ENCODE assay signal across 12 cellular contexts in genomic region chr2:193141-193552, GRCh38.
DNase-seq lines count a peak whose midpoint lies in the region; ATAC-seq, FAIRE-seq and TF ChIP-seq lines count a peak whose summit lies in the region.
"Had no signal": no experiment of that assay in that cellular context is flagged by ENCODE, and none has a peak within 500 bp of the region (broad histone marks: within the 10 kb centered on the region; RNA-seq: fewer than 3 reads in every experiment).

No MANE protein-coding gene starts in this region.

- no peaks in the 10 kb centered on the region for H3K27me3 Mint-ChIP-seq in activated CD4-positive, alpha-beta memory T cell treated with anti-CD3 and anti-CD28 coated beads, Interleukin-2, amount 10 ng/mL, durations not matched to agents 7 days and 5 days
- H3K27me3 Mint-ChIP-seq in stimulated activated memory B cell treated with anti-CD40 and anti-IgM and Interleukin-4, amounts not matched to agents 10 μg/mL and 1 μg/mL and 100 μg/mL, for 72 hours, result no peaks in the 10 kb centered on the region
- H3K27me3 Mint-ChIP-seq in activated naive CD4-positive, alpha-beta T cell treated with anti-CD3 and anti-CD28 coated beads for 36 hours (ENCODE audit: low read depth), result no peaks in the 10 kb centered on the region
- H3K27me3 Mint-ChIP-seq: activated CD4-positive, alpha-beta T cell treated with anti-CD3 and anti-CD28 coated beads, Interleukin-2, amount 10 ng/mL, durations not matched to agents 7 days and 5 days had no signal

- H3K4me3 ChIP-seq in keratinocyte (ENCODE audit: control insufficient read depth in 2 of 3, extremely low read depth in 1 of 3, insufficient read depth in 2 of 3, low read depth in 1 of 3, low read length in 3 of 3) (peak overlapping the region in 1 of 3 experiments; percentile 27), hepatocyte (no peak overlapping the region)
- H3K4me3 ChIP-seq: pancreas had no signal

- H3K9me3 ChIP-seq in keratinocyte (ENCODE audit: control insufficient read depth, low read depth, low read length) (no peaks in the 10 kb centered on the region), hepatocyte (ENCODE audit: low read depth) (no peaks in the 10 kb centered on the region)
- H3K9me3 ChIP-seq: pancreas had no signal

- peak overlapping the region; percentile 73 for H3K4me2 ChIP-seq in keratinocyte (ENCODE audit: control insufficient read depth, extremely low read depth, insufficient read depth, low read depth, low read length)
- H3K4me2 ChIP-seq in hepatocyte, result no peak overlapping the region

- WGBS in hepatocyte (ENCODE audit: low lambda C conversion rate, missing lambda C conversion rate), result 72% methylated on average over 14 of the region's 14 CpGs

- CTCF ChIA-PET in activated CD4-positive, alpha-beta memory T cell treated with anti-CD3 and anti-CD28 coated beads, Interleukin-2, amount 10 ng/mL, durations not matched to agents 7 days and 5 days (lab: Charles Lee), result no interaction called here
- CTCF ChIA-PET in activated naive CD4-positive, alpha-beta T cell treated with anti-CD3 and anti-CD28 coated beads for 36 hours (lab: Charles Lee), result interaction anchor here (0.7 kb wide), 1 partner anchor 9 kb away, joined by 4 read pairs; no protein-coding TSS in a partner anchor

- H4K20me1 ChIP-seq in keratinocyte (ENCODE audit: control insufficient read depth, extremely low read depth, insufficient read depth, low read length), result no peaks in the 10 kb centered on the region
- H4K20me1 ChIP-seq in hepatocyte (ENCODE audit: insufficient read depth, poor library complexity, severe bottlenecking), result no peaks in the 10 kb centered on the region

- no peaks in the 10 kb centered on the region for H3K27me3 ChIP-seq in keratinocyte (ENCODE audit: control insufficient read depth, extremely low read depth, insufficient read depth, low read length)
- no peaks in the 10 kb centered on the region for H3K27me3 ChIP-seq in hepatocyte
- H3K27me3 ChIP-seq: pancreas had no signal

- TF ChIP-seq CTCF in keratinocyte (optimal IDR thresholded peaks at IDR 0.05 in 1 of 3, IDR thresholded peaks at IDR 0.05 in 1 of 3, conservative IDR thresholded peaks at IDR 0.05 in 1 of 3; ENCODE audit: extremely low read depth in 1 of 3, insufficient read depth in 2 of 3, low read length in 3 of 3) (peak in 1 of 3 experiments; percentile 30), hepatocyte (IDR thresholded peaks at IDR 0.05; ENCODE audit: poor library complexity) (no peak)

- peak overlapping the region; percentile 75 for H2AFZ ChIP-seq in keratinocyte (ENCODE audit: control insufficient read depth, low read length)
- no peak overlapping the region for H2AFZ ChIP-seq in hepatocyte

- peaks cover 12% of the 10 kb centered on the region for H3K4me1 Mint-ChIP-seq in activated CD4-positive, alpha-beta memory T cell treated with anti-CD3 and anti-CD28 coated beads, Interleukin-2, amount 10 ng/mL, durations not matched to agents 7 days and 5 days
- no peaks in the 10 kb centered on the region for H3K4me1 Mint-ChIP-seq in stimulated activated memory B cell treated with anti-CD40 and anti-IgM and Interleukin-4, amounts not matched to agents 10 μg/mL and 1 μg/mL and 100 μg/mL, for 72 hours
- no peaks in the 10 kb centered on the region for H3K4me1 Mint-ChIP-seq in activated naive CD4-positive, alpha-beta T cell treated with anti-CD3 and anti-CD28 coated beads for 36 hours (ENCODE audit: low read depth)
- H3K4me1 Mint-ChIP-seq: activated CD4-positive, alpha-beta T cell treated with anti-CD3 and anti-CD28 coated beads, Interleukin-2, amount 10 ng/mL, durations not matched to agents 7 days and 5 days had no signal

- peak overlapping the region; percentile 33 for H3K9ac ChIP-seq in keratinocyte (ENCODE audit: control insufficient read depth, extremely low read depth, insufficient read depth, low read length)

- H3K4me1 ChIP-seq in keratinocyte (ENCODE audit: control insufficient read depth, extremely low read depth, insufficient read depth, low read length) (peaks cover 15% of the 10 kb centered on the region), hepatocyte (ENCODE audit: insufficient read depth) (no peaks in the 10 kb centered on the region)
- H3K4me1 ChIP-seq: pancreas had no signal

- H3K36me3 ChIP-seq in keratinocyte (ENCODE audit: control insufficient read depth in 2 of 2, extremely low read depth in 1 of 2, insufficient read depth in 2 of 2, low read length in 2 of 2) (no peaks in the 10 kb centered on the region), hepatocyte (replicated peaks; ENCODE audit: insufficient read depth, low read depth) (no peaks in the 10 kb centered on the region)
- H3K36me3 ChIP-seq: pancreas had no signal

- POLR2A ChIA-PET in activated CD4-positive, alpha-beta memory T cell treated with anti-CD3 and anti-CD28 coated beads, Interleukin-2, amount 10 ng/mL, durations not matched to agents 7 days and 5 days (lab: Charles Lee), result interaction anchor here (1.0 kb wide), 1 partner anchor 17 kb away, joined by 3 read pairs; no protein-coding TSS in a partner anchor

- peak; percentile 39 for DNase-seq in activated CD4-positive, alpha-beta memory T cell treated with anti-CD3 and anti-CD28 coated beads, Interleukin-2, amount 10 ng/mL, durations not matched to agents 7 days and 5 days
- DNase-seq in keratinocyte (ENCODE audit: low read depth, low spot score) (peak; percentile 95), hepatocyte (ENCODE audit: low spot score) (no peak)
- peak; percentile 17 to 47 for DNase-seq in stimulated activated CD8-positive, alpha-beta memory T cell treated with anti-CD3 and anti-CD28 coated beads, Interleukin-7, amount 100 ng/mL, for 4 hours (ENCODE audit: low read depth in 2 of 2)
- no peak for DNase-seq in activated naive CD4-positive, alpha-beta T cell treated with anti-CD3 and anti-CD28 coated beads for 36 hours
- DNase-seq: activated CD4-positive, alpha-beta T cell treated with anti-CD3 and anti-CD28 coated beads, Interleukin-2, amount 10 ng/mL, durations not matched to agents 7 days and 5 days; KBM-7; NCI-H2081; pancreas had no signal

- H3K27ac ChIP-seq in keratinocyte (ENCODE audit: control insufficient read depth, insufficient read depth, low read length), result peak overlapping the region; percentile 65
- no peak overlapping the region for H3K27ac ChIP-seq in hepatocyte
- H3K27ac ChIP-seq: pancreas had no signal

- H3K36me3 Mint-ChIP-seq in activated CD4-positive, alpha-beta memory T cell treated with anti-CD3 and anti-CD28 coated beads, Interleukin-2, amount 10 ng/mL, durations not matched to agents 7 days and 5 days (ENCODE audit: low read depth), result no peaks in the 10 kb centered on the region
- H3K36me3 Mint-ChIP-seq in stimulated activated memory B cell treated with anti-CD40 and anti-IgM and Interleukin-4, amounts not matched to agents 10 μg/mL and 1 μg/mL and 100 μg/mL, for 72 hours, result no peaks in the 10 kb centered on the region
- no peaks in the 10 kb centered on the region for H3K36me3 Mint-ChIP-seq in activated naive CD4-positive, alpha-beta T cell treated with anti-CD3 and anti-CD28 coated beads for 36 hours (ENCODE audit: low read depth)

- H3K4me3 Mint-ChIP-seq in activated CD4-positive, alpha-beta memory T cell treated with anti-CD3 and anti-CD28 coated beads, Interleukin-2, amount 10 ng/mL, durations not matched to agents 7 days and 5 days, result no peak overlapping the region
- no peak overlapping the region for H3K4me3 Mint-ChIP-seq in stimulated activated memory B cell treated with anti-CD40 and anti-IgM and Interleukin-4, amounts not matched to agents 10 μg/mL and 1 μg/mL and 100 μg/mL, for 72 hours
- H3K4me3 Mint-ChIP-seq in activated naive CD4-positive, alpha-beta T cell treated with anti-CD3 and anti-CD28 coated beads for 36 hours, result no peak overlapping the region
- H3K4me3 Mint-ChIP-seq: activated CD4-positive, alpha-beta T cell treated with anti-CD3 and anti-CD28 coated beads, Interleukin-2, amount 10 ng/mL, durations not matched to agents 7 days and 5 days; T-helper 1 cell treated with Interleukin-12 subunit alpha and Interleukin-12 subunit beta and Interleukin-4 antibody, amounts not matched to agents 30 μg/mL and 1 μg/mL, for 36 hours had no signal

- dilution Hi-C loops in keratinocyte (cut with MboI; ENCODE audit: extremely low pct_ligation_motif_present, low sequenced_read_pairs), result no loop called here

- H3K27ac Mint-ChIP-seq in activated CD4-positive, alpha-beta memory T cell treated with anti-CD3 and anti-CD28 coated beads, Interleukin-2, amount 10 ng/mL, durations not matched to agents 7 days and 5 days, result no peak overlapping the region
- H3K27ac Mint-ChIP-seq in stimulated activated memory B cell treated with anti-CD40 and anti-IgM and Interleukin-4, amounts not matched to agents 10 μg/mL and 1 μg/mL and 100 μg/mL, for 72 hours, result no peak overlapping the region
- no peak overlapping the region for H3K27ac Mint-ChIP-seq in activated naive CD4-positive, alpha-beta T cell treated with anti-CD3 and anti-CD28 coated beads for 36 hours
- H3K27ac Mint-ChIP-seq: activated CD4-positive, alpha-beta T cell treated with anti-CD3 and anti-CD28 coated beads, Interleukin-2, amount 10 ng/mL, durations not matched to agents 7 days and 5 days; T-helper 1 cell treated with Interleukin-12 subunit alpha and Interleukin-12 subunit beta and Interleukin-4 antibody, amounts not matched to agents 30 μg/mL and 1 μg/mL, for 36 hours had no signal

- H3K79me2 ChIP-seq in keratinocyte (ENCODE audit: control insufficient read depth, insufficient read depth, low read length), result no peaks in the 10 kb centered on the region
- no peaks in the 10 kb centered on the region for H3K79me2 ChIP-seq in hepatocyte

- FAIRE-seq in keratinocyte (lab: Jason Lieb, UNC), result peak; percentile 88
- FAIRE-seq: pancreas had no signal

- no peaks in the 10 kb centered on the region for H3K9me2 ChIP-seq in hepatocyte (replicated peaks; ENCODE audit: insufficient read depth)

- ATAC-seq in GM18499 (IDR thresholded peaks at IDR 0.05; ENCODE audit: insufficient read depth, unreplicated experiment), result peak; percentile 61
- no peak for ATAC-seq in stimulated activated memory B cell treated with anti-CD40 and anti-IgM and Interleukin-4, amounts not matched to agents 10 μg/mL and 1 μg/mL and 100 μg/mL, for 72 hours
- ATAC-seq: pancreas had no signal

- no peaks in the 10 kb centered on the region for H3K9me1 ChIP-seq in keratinocyte (ENCODE audit: control insufficient read depth, extremely low read depth, insufficient read depth, low read length)

- peaks cover 5% of the 10 kb centered on the region for H3K9me3 Mint-ChIP-seq in activated CD4-positive, alpha-beta memory T cell treated with anti-CD3 and anti-CD28 coated beads, Interleukin-2, amount 10 ng/mL, durations not matched to agents 7 days and 5 days
- peaks cover 4% of the 10 kb centered on the region for H3K9me3 Mint-ChIP-seq in stimulated activated memory B cell treated with anti-CD40 and anti-IgM and Interleukin-4, amounts not matched to agents 10 μg/mL and 1 μg/mL and 100 μg/mL, for 72 hours
- H3K9me3 Mint-ChIP-seq in activated naive CD4-positive, alpha-beta T cell treated with anti-CD3 and anti-CD28 coated beads for 36 hours, result peaks cover 3% of the 10 kb centered on the region

- intact Hi-C loops in activated naive CD4-positive, alpha-beta T cell treated with anti-CD3 and anti-CD28 coated beads for 36 hours (cut with micrococcal nuclease), result no loop called here

Comparison
In these comparisons a context has a peak if more than half of its experiments do, and no peak if none do; other contexts are left out.
1. DNase-seq: peak in activated CD4-positive, alpha-beta memory T cell treated with anti-CD3 and anti-CD28 coated beads, Interleukin-2, amount 10 ng/mL, durations not matched to agents 7 days and 5 days (single experiment), keratinocyte (single experiment) and stimulated activated CD8-positive, alpha-beta memory T cell treated with anti-CD3 and anti-CD28 coated beads, Interleukin-7, amount 100 ng/mL, for 4 hours (2 of 2); none in activated naive CD4-positive, alpha-beta T cell treated with anti-CD3 and anti-CD28 coated beads for 36 hours (single experiment) and hepatocyte (single experiment).